8 cellular contexts compared by ENCODE assay signal in genomic region chr19:11528551-11529341, GRCh38. TPM values are rescaled to one million over a fixed set of nuclear protein-coding genes. Genes with fewer than 3 reads are reported as not detected.
DNase-seq lines count a peak whose midpoint lies in the region; TF ChIP-seq lines count a peak whose summit lies in the region.

TSS of gene ECSIT (minus strand) at chr19:11529134. CDS start at chr19:11519170, 9,964 bp downstream.

- no peaks in the 10 kb centered on the region for H3K9me3 ChIP-seq in CD8-positive, alpha-beta memory T cell (ENCODE audit: low read length)
- H3K9me3 ChIP-seq in effector memory CD4-positive, alpha-beta T cell (ENCODE audit: control insufficient read depth, low read length): no peaks in the 10 kb centered on the region

- peak within 1 kb of the TSS; percentile 97 for H3K4me3 ChIP-seq in CD8-positive, alpha-beta memory T cell (ENCODE audit: low read length)
- peak within 1 kb of the TSS; percentile 97 for H3K4me3 ChIP-seq in effector memory CD4-positive, alpha-beta T cell (ENCODE audit: insufficient read depth, low read depth, low read length, poor library complexity, severe bottlenecking)

- CTCF ChIA-PET in CD8-positive, alpha-beta memory T cell (lab: Charles Lee): interaction anchor here (0.6 to 2.8 kb wide), 5 partner anchors 11 to 235 kb away, joined by 3 to 9 read pairs (median 4); no protein-coding TSS in a partner anchor
- CTCF ChIA-PET in activated CD8-positive, alpha-beta memory T cell treated with anti-CD3 and anti-CD28 coated beads for 36 hours (lab: Charles Lee): interaction anchor here (0.6 to 1.5 kb wide), 4 partner anchors 8 to 81 kb away, joined by 3 to 4 read pairs (median 4); partner anchors contain the start of gene ELOF1

- H3K27me3 ChIP-seq in CD8-positive, alpha-beta memory T cell (ENCODE audit: insufficient read depth, low read length, poor library complexity, severe bottlenecking): no peaks in the 10 kb centered on the region
- H3K27me3 ChIP-seq in effector memory CD4-positive, alpha-beta T cell (replicated peaks; ENCODE audit: control insufficient read depth, insufficient read depth, low read length, poor library complexity, severe bottlenecking): no peaks in the 10 kb centered on the region

- DNase-seq in CD8-positive, alpha-beta memory T cell: peak; percentile 82 to 94 (median 89)
- DNase-seq in GM20000 (ENCODE audit: low spot score): peak; percentile 97
- peak; percentile 96 for DNase-seq in HT-29 (ENCODE audit: low spot score)
- peak; percentile 96 to 97 for DNase-seq in NOMO-1 (lab: John Stamatoyannopoulos, UW; ENCODE audit: unreplicated experiment in 2 of 2)
- peak; percentile 77 to 87 (median 83) for DNase-seq in effector memory CD4-positive, alpha-beta T cell
- DNase-seq in lung microvascular endothelial cell (ENCODE audit: low read depth in 2 of 2): peak; percentile 96 to 98
- peak; percentile 88 to 92 (median 91) for DNase-seq in stimulated activated CD4-positive, alpha-beta T cell treated with anti-CD3 and anti-CD28 coated beads, TNF-alpha, amount 100 ng/mL, for 48 hours (ENCODE audit: low read depth in 3 of 3)

- peaks cover 17 to 28% (median 21%) of the 10 kb centered on the region in 3 donors for H3K4me1 Mint-ChIP-seq in CD8-positive, alpha-beta memory T cell

- peaks cover 18% of the 10 kb centered on the region for H3K4me1 ChIP-seq in CD8-positive, alpha-beta memory T cell (ENCODE audit: insufficient read depth, low read length)
- H3K4me1 ChIP-seq in effector memory CD4-positive, alpha-beta T cell (ENCODE audit: control insufficient read depth, insufficient read depth, low read length, poor library complexity, severe bottlenecking): peaks cover 6% of the 10 kb centered on the region

- H3K36me3 Mint-ChIP-seq in CD8-positive, alpha-beta memory T cell: peaks cover 0 to 17% (median 4%) of the 10 kb centered on the region in 3 donors

- H3K36me3 ChIP-seq in CD8-positive, alpha-beta memory T cell (ENCODE audit: insufficient read depth, low read length): no peaks in the 10 kb centered on the region
- no peaks in the 10 kb centered on the region for H3K36me3 ChIP-seq in effector memory CD4-positive, alpha-beta T cell (ENCODE audit: control insufficient read depth, insufficient read depth, low read length)

- no peak for TF ChIP-seq CTCF in GM20000 (IDR thresholded peaks at IDR 0.05; ENCODE audit: extremely low read depth, missing control alignments)

- peak within 1 kb of the TSS; percentile 91 to 99 (median 96) for H3K27ac Mint-ChIP-seq in CD8-positive, alpha-beta memory T cell

- H3K27me3 Mint-ChIP-seq in CD8-positive, alpha-beta memory T cell: no peaks in the 10 kb centered on the region

- peak within 1 kb of the TSS; percentile 92 to 98 (median 97) for H3K4me3 Mint-ChIP-seq in CD8-positive, alpha-beta memory T cell

- H3K9me3 Mint-ChIP-seq in CD8-positive, alpha-beta memory T cell: no peaks in the 10 kb centered on the region

- H3K27ac ChIP-seq in CD8-positive, alpha-beta memory T cell (ENCODE audit: low read depth, low read length): peak within 1 kb of the TSS; percentile 60
- H3K27ac ChIP-seq in effector memory CD4-positive, alpha-beta T cell (ENCODE audit: insufficient read depth, low read length, poor library complexity, severe bottlenecking): peak within 1 kb of the TSS; percentile 80

- POLR2A ChIA-PET in CD8-positive, alpha-beta memory T cell (lab: Charles Lee): interaction anchor here (0.6 to 1.0 kb wide), 6 partner anchors 14 to 1194 kb away, joined by 3 to 18 read pairs (median 4); partner anchors contain the start of genes ELOF1 and SWSAP1
- POLR2A ChIA-PET in activated CD8-positive, alpha-beta memory T cell treated with anti-CD3 and anti-CD28 coated beads for 36 hours (lab: Charles Lee): interaction anchor here (0.6 to 1.5 kb wide), 4 partner anchors 15 to 116 kb away, joined by 3 to 5 read pairs (median 4); partner anchors contain the start of gene ELOF1

RNA-seq across cellular contexts. Expression of gene ECSIT, which starts in this region (rescaled TPM):
- 10 to 100 TPM; 59.6 to 61.0 TPM for total RNA-seq in CD8-positive, alpha-beta memory T cell
- 31.4 TPM for polyA plus RNA-seq in CD8-positive, alpha-beta memory T cell
- 55.7 and 56.4 TPM in 2 replicates for total RNA-seq in HT-29 (2014; rRNA removed; shearing (Covaris generic))
- 10 to 100 TPM; 52.4 to 56.4 TPM for total RNA-seq in activated CD8-positive, alpha-beta memory T cell treated with anti-CD3 and anti-CD28 coated beads for 36 hours
- 21.4 and 23.8 TPM in 2 replicates for total RNA-seq in lung microvascular endothelial cell

Comparison
In these comparisons a context has a peak if more than half of its experiments do, and no peak if none do; other contexts are left out.
1. Peak in every context shown above with its lines: DNase-seq, H3K4me3 ChIP-seq and H3K27ac ChIP-seq.